22 cellular contexts compared by ENCODE assay signal in genomic region chr11:91790346-91790745, GRCh38.
DNase-seq lines count a peak whose midpoint lies in the region; ATAC-seq and TF ChIP-seq lines count a peak whose summit lies in the region.
"Had no signal": no experiment of that assay in that cellular context is flagged by ENCODE, and none has a peak within 500 bp of the region (broad histone marks: within the 10 kb centered on the region; RNA-seq: fewer than 3 reads in every experiment).

No MANE protein-coding gene starts in this region.

- TF ChIP-seq CTCF in retinal pigment epithelial cell (conservative IDR thresholded peaks at IDR 0.05; ENCODE audit: low read depth, low read length), result no peak

- H3K4me3 ChIP-seq in retinal pigment epithelial cell (ENCODE audit: low read length), result no peak overlapping the region
- H3K4me3 ChIP-seq: hepatocyte, upper lobe of left lung had no signal

- DNase-seq in NCI-H82 (lab: John Stamatoyannopoulos, UW) (peak; percentile 10), NCI-H82 treated with DMSO at 0.1 percent for 48 hours (lab: John Stamatoyannopoulos, UW; ENCODE audit: unreplicated experiment) (no peak), OCI-M1 (lab: John Stamatoyannopoulos, UW) (peak; percentile 46), left kidney (ENCODE audit: low read depth, low spot score) (peak; percentile 62), retinal pigment epithelial cell (ENCODE audit: low read depth) (peak; percentile 68), EL (no peak), NCI-H187 treated with DMSO at 0.1 percent for 48 hours (lab: John Stamatoyannopoulos, UW) (no peak)
- DNase-seq: activated CD4-positive, alpha-beta T cell treated with anti-CD3 and anti-CD28 coated beads for 1 hour; COR-L47; effector CD4-positive, alpha-beta T cell; erythroblast; foreskin keratinocyte; immature natural killer cell; KBM-7; NCI-H2029 treated with DMSO at 0.1 percent for 48 hours; NCI-H510A; right cardiac atrium; stimulated activated CD8-positive, alpha-beta memory T cell treated with anti-CD3 and anti-CD28 coated beads, Interleukin-4, amount 100 ng/mL, for 48 hours; upper lobe of left lung had no signal

- no peak for ATAC-seq in GM18867 (IDR thresholded peaks at IDR 0.05; ENCODE audit: unreplicated experiment)
- ATAC-seq: activated T-helper 17 cell treated with anti-CD3 and anti-CD28 coated beads, Interleukin-2, amount 50 U/mL, for 72 hours; foreskin keratinocyte; right cardiac atrium had no signal

Comparison
In these comparisons a context has a peak if more than half of its experiments do, and no peak if none do; other contexts are left out.
1. DNase-seq: peak in NCI-H82 (single experiment), OCI-M1 (single experiment), left kidney (single experiment) and retinal pigment epithelial cell (single experiment); none in NCI-H82 treated with DMSO at 0.1 percent for 48 hours (single experiment), EL (single experiment) and NCI-H187 treated with DMSO at 0.1 percent for 48 hours (single experiment).